6 cellular contexts compared by ENCODE assay signal in the genomic region with DNA sequence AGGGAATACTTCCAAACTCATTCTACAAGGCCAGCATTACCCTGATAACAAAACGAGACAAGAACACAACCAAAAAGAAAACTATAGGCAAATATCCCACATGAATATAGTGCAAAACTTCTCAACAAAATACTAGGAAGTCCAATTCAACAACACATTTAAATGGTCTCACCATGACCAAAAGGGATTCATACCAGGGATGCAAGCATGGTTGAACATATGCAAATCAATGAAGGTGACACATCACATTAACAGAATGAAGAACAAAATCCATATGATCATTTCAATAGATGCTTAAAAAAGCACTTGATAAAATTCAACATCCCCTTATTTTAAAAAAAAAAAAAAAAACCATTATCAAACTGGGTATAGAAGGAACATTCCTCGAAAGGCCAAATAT.
"Had no signal": no experiment of that assay in that cellular context is flagged by ENCODE, and none has a peak within 500 bp of the region (broad histone marks: within the 10 kb centered on the region; RNA-seq: fewer than 3 reads in every experiment).

No MANE protein-coding gene starts in this region.

- H3K9me3 Mint-ChIP-seq: H9 had no signal

- DNase-seq: H9, HCEC 1CT, IMR-90, KG1 had no signal

- ATAC-seq: GM23338, K562 had no signal

- H3K4me1 Mint-ChIP-seq: GM23338 had no signal

- H3K27ac Mint-ChIP-seq: GM23338 had no signal

- H3K4me3 Mint-ChIP-seq: GM23338, H9 had no signal

- H3K4me3 ChIP-seq: GM23338, K562 had no signal
